ENCODE assay signal across 24 cellular contexts in genomic region chr16:14961405-14962186, GRCh38. TPM values are rescaled to one million over a fixed set of nuclear protein-coding genes. Genes with fewer than 3 reads are reported as not detected.
DNase-seq lines count a peak whose midpoint lies in the region; ATAC-seq, FAIRE-seq and TF ChIP-seq lines count a peak whose summit lies in the region.
"Had no signal": no experiment of that assay in that cellular context is flagged by ENCODE, and none has a peak within 500 bp of the region (broad histone marks: within the 10 kb centered on the region; RNA-seq: fewer than 3 reads in every experiment).

No MANE protein-coding gene starts in this region.

- TF ChIP-seq EP300 in A549 (IDR thresholded peaks at IDR 0.05) (no peak), K562 (IDR thresholded peaks at IDR 0.05; ENCODE audit: low read length) (no peak)

- FAIRE-seq in A549 (lab: Jason Lieb, UNC) (peak; percentile 51), K562 (lab: Jason Lieb, UNC) (no peak), GM12892 (lab: Jason Lieb, UNC) (no peak)
- FAIRE-seq: G401.6, H54 had no signal

- H3K9ac ChIP-seq in K562 (ENCODE audit: insufficient read depth in 1 of 2, low read depth in 2 of 2, low read length in 2 of 2): no peak overlapping the region
- H3K9ac ChIP-seq: BLaER1 had no signal

- 63% methylated on average over 11 of the region's 11 CpGs for WGBS in A549 (ENCODE audit: missing lambda C conversion rate)
- 18% methylated on average over 11 of the region's 11 CpGs for WGBS in K562 (ENCODE audit: insufficient coverage, low coverage, missing lambda C conversion rate)

- H2AFZ ChIP-seq in K562 (ENCODE audit: low read depth, low read length) (no peak overlapping the region), OCI-LY7 (ENCODE audit: low read length) (no peak overlapping the region)

- intact Hi-C loops in K562 (cut with micrococcal nuclease) (no loop called here), OCI-LY7 (cut with micrococcal nuclease; ENCODE audit: unreplicated experiment) (no loop called here)

- no peak for TF ChIP-seq CTCF in A549 (IDR thresholded peaks at IDR 0.05)
- no peak for TF ChIP-seq CTCF in HEK293 (tag by site-specific recombination; IDR thresholded peaks at IDR 0.05)
- no peak for TF ChIP-seq CTCF in K562 (IDR thresholded peaks at IDR 0.05 in 2 of 3, conservative IDR thresholded peaks at IDR 0.05 in 1 of 3; ENCODE audit: insufficient read depth in 2 of 3, low read depth in 1 of 3, low read length in 3 of 3)
- no peak for TF ChIP-seq CTCF in OCI-LY7 (conservative IDR thresholded peaks at IDR 0.05; ENCODE audit: low read length)

- H3K27me3 ChIP-seq in K562 (ENCODE audit: control insufficient read depth in 2 of 2, insufficient read depth in 2 of 2, low read length in 2 of 2): peaks cover 32 to 45% of the 10 kb centered on the region in 2 experiments
- H3K27me3 ChIP-seq: BLaER1 had no signal

- H3K4me3 ChIP-seq in A549 (no peak overlapping the region), HEK293 (ENCODE audit: low read depth, low read length) (no peak overlapping the region), K562 (no peak overlapping the region), OCI-LY7 (ENCODE audit: low read depth, low read length, poor library complexity, severe bottlenecking) (no peak overlapping the region)
- H3K4me3 ChIP-seq: BLaER1 had no signal

- H3K9me3 ChIP-seq in A549 (0 out of 3 replicates have a peak, but pooled peaks cover 5% of the 10 kb centered on the region), HEK293 (ENCODE audit: control insufficient read depth, insufficient read depth, low read depth, low read length) (no peaks in the 10 kb centered on the region), K562 (replicated peaks; ENCODE audit: control insufficient read depth, insufficient read depth, low read depth, low read length) (no peaks in the 10 kb centered on the region), OCI-LY7 (ENCODE audit: low read length) (no peaks in the 10 kb centered on the region)
- H3K9me3 ChIP-seq: BLaER1 had no signal

- in situ Hi-C loops in K562 (cut with MboI): no loop called here

- POLR2A ChIA-PET in A549 (lab: Yijun Ruan, JAX) (no interaction called here), HEK293 (lab: Yijun Ruan, JAX) (no interaction called here), K562 (lab: Yijun Ruan, JAX) (interaction anchor here (0.8 to 1.9 kb wide), 2 partner anchors 8 to 14 kb away, joined by 3 to 9 read pairs; partner anchors contain the start of gene PDXDC1), OCI-LY7 (lab: Charles Lee) (no interaction called here)

- H3K79me2 ChIP-seq in K562 (ENCODE audit: control insufficient read depth, insufficient read depth, low read length): no peaks in the 10 kb centered on the region
- H3K79me2 ChIP-seq in OCI-LY7 (ENCODE audit: insufficient read depth, low read depth, low read length): no peaks in the 10 kb centered on the region

- no peak overlapping the region for H3K4me2 ChIP-seq in A549
- no peak overlapping the region for H3K4me2 ChIP-seq in K562 (ENCODE audit: insufficient read depth, low read length)
- H3K4me2 ChIP-seq in OCI-LY7 (ENCODE audit: low read length): no peak overlapping the region
- H3K4me2 ChIP-seq: BLaER1 had no signal

- ATAC-seq in A549 (0 out of 6 replicates have a peak, but pooled peaks of 1 of the 2 experiments have one; percentile 12), K562 (no peak; the same call in 2 of the 3 replicates)
- ATAC-seq: PC-3 had no signal

- CTCF ChIA-PET in A549 (lab: Yijun Ruan, JAX) (interaction anchor here (0.5 kb wide), 1 partner anchor 615 kb away, joined by 5 read pairs; no protein-coding TSS in a partner anchor), HEK293 (lab: Yijun Ruan, JAX) (no interaction called here), K562 (lab: Yijun Ruan, JAX; ENCODE audit: low intra/inter-chr PET ratio) (no interaction called here), OCI-LY7 (lab: Charles Lee; ENCODE audit: unreplicated experiment) (no interaction called here)

- no peaks in the 10 kb centered on the region for H3K4me1 ChIP-seq in A549
- H3K4me1 ChIP-seq in HEK293 (ENCODE audit: control insufficient read depth, insufficient read depth, low read length): peaks cover 6% of the 10 kb centered on the region; the same call in 1 of the 2 replicates
- H3K4me1 ChIP-seq in K562 (replicated peaks in 1 of 2; ENCODE audit: control insufficient read depth in 2 of 2, insufficient read depth in 2 of 2, low read length in 2 of 2): peaks cover 5 to 6% of the 10 kb centered on the region in 2 experiments; a peak in 4 of 5 replicates
- H3K4me1 ChIP-seq in OCI-LY7 (ENCODE audit: insufficient read depth, low read length, poor library complexity, severe bottlenecking): no peaks in the 10 kb centered on the region
- H3K4me1 ChIP-seq: BLaER1 had no signal

- H4K20me1 ChIP-seq in K562 (replicated peaks; ENCODE audit: control insufficient read depth, insufficient read depth, low read length): 0 out of 2 replicates have a peak, but pooled peaks cover 3% of the 10 kb centered on the region
- no peaks in the 10 kb centered on the region for H4K20me1 ChIP-seq in OCI-LY7 (ENCODE audit: insufficient read depth, low read length)
- H4K20me1 ChIP-seq: BLaER1 had no signal

- H3K27ac ChIP-seq in A549 (no peak overlapping the region), HEK293 (ENCODE audit: extremely low read depth, low read depth, low read length) (no peak overlapping the region), K562 (ENCODE audit: extremely low read depth, low read depth, low read length) (no peak overlapping the region), OCI-LY7 (ENCODE audit: low read depth, low read length, poor library complexity, severe bottlenecking) (no peak overlapping the region)
- H3K27ac ChIP-seq: BLaER1 had no signal

- H3K9me1 ChIP-seq in K562 (ENCODE audit: control insufficient read depth, insufficient read depth, low read length): no peaks in the 10 kb centered on the region

- no TSS peak for BruUV-seq in K562 (replicated peaks; lab: Mats Ljungman, UMichigan)
- no TSS peak for BruUV-seq in OCI-LY7 (replicated peaks; lab: Mats Ljungman, UMichigan)

- no peaks in the 10 kb centered on the region for H3K9me2 ChIP-seq in OCI-LY7 (ENCODE audit: insufficient read depth, low read length)

- no peak for TF ChIP-seq RAD21 in A549 (conservative IDR thresholded peaks at IDR 0.05 in 1 of 2, IDR thresholded peaks at IDR 0.05 in 1 of 2)
- no peak for TF ChIP-seq RAD21 in K562 (CRISPR knock-in tag; conservative IDR thresholded peaks at IDR 0.05 in 1 of 2, IDR thresholded peaks at IDR 0.05 in 1 of 2)

- TF ChIP-seq POLR2A in A549 (IDR thresholded peaks at IDR 0.05; ENCODE audit: low read length) (no peak), K562 (conservative IDR thresholded peaks at IDR 0.05) (no peak), GM12892 (IDR thresholded peaks at IDR 0.05; ENCODE audit: low read depth, low read length) (no peak)

- H3K36me3 ChIP-seq in HEK293 (ENCODE audit: control insufficient read depth in 2 of 2, insufficient read depth in 1 of 2, low read length in 2 of 2): no peaks in the 10 kb centered on the region
- no peaks in the 10 kb centered on the region for H3K36me3 ChIP-seq in K562 (ENCODE audit: control insufficient read depth, insufficient read depth, low read length)
- H3K36me3 ChIP-seq in OCI-LY7 (ENCODE audit: insufficient read depth, low read length): no peaks in the 10 kb centered on the region
- H3K36me3 ChIP-seq: BLaER1 had no signal

- DNase-seq in A549 (ENCODE audit: low read depth in 1 of 2, low spot score in 1 of 2) (no peak), K562 (ENCODE audit: extremely low read depth in 1 of 4, low spot score in 3 of 4) (no peak), mucosa of gallbladder (ENCODE audit: low spot score) (peak; percentile 40), NCI-H2107 treated with DMSO at 0.1 percent for 48 hours (lab: John Stamatoyannopoulos, UW; ENCODE audit: unreplicated experiment) (no peak), OCI-LY7 (ENCODE audit: low spot score) (no peak), GM12892 (ENCODE audit: insufficient read length) (no peak), iPS-NIHi11 (ENCODE audit: low spot score) (no peak)
- DNase-seq: CD4-positive, CD25-positive, alpha-beta regulatory T cell; KBM-7; MV-4-11; NCI-H1105; NCI-H146; NCI-H2029 treated with DMSO at 0.1 percent for 48 hours; NCI-H2171 treated with DMSO at 0.1 percent for 48 hours; NCI-H345; NCI-H510A treated with DMSO at 0.1 percent for 48 hours; NCI-H774; PC-3; Right ventricle myocardium superior; T-helper 1 cell had no signal

RNA-seq across cellular contexts. Expression of gene PDXDC1, which starts 13.2 kb away (rescaled TPM):
- polyA plus RNA-seq in A549 (2011; rRNA removed) (73.9 and 97.2 TPM in 2 replicates), A549 (2017; fragmentation: RNase III; extraction: RNeasy Plus Mini Kit Qiagen cat#74134 plus additional on column Dnase treatment) (71.4 to 78.2 TPM (median 71.7 TPM) in 3 replicates), K562 (2011; rRNA removed) (95.4 and 99.6 TPM in 2 replicates), K562 (2014; fragmentation: Illumina TruSeq; extraction: Trizol) (39.2 and 44.3 TPM in 2 replicates), K562 (2014; fragmentation: Nextera tagmentation; extraction: Ambion mirVana) (1 to 10 TPM; 5.1 to 8.1 TPM), K562 (2014; rRNA removed) (48.8 and 52.8 TPM in 2 replicates)
- polyA plus RNA-seq in A549 (2012; cell fraction: cytosol; rRNA removed): 34.3 and 40.0 TPM in 2 replicates
- polyA plus RNA-seq in A549 (2012; cell fraction: nucleus; rRNA removed): 31.9 and 52.8 TPM in 2 replicates
- polyA minus RNA-seq in A549 (2011; rRNA and poly(A)+ RNA removed): 82.8 and 95.5 TPM in 2 replicates
- total RNA-seq in K562 (2011; cell fraction: chromatin; rRNA removed; ENCODE audit: low replicate concordance): 142 and 188 TPM in 2 replicates
- 55.9 and 62.6 TPM in 2 replicates for total RNA-seq in K562 (2011; cell fraction: nucleolus; rRNA removed)
- total RNA-seq in K562 (2011; cell fraction: nucleoplasm; rRNA removed): 96.4 and 120 TPM in 2 replicates
- total RNA-seq in K562 (2014; rRNA removed) (48.2 and 51.0 TPM in 2 replicates), K562 (2014; rRNA removed; fragmentation: Illumina TruSeq; extraction: Trizol) (45.8 and 52.5 TPM in 2 replicates), K562 (2015; rRNA removed; fragmentation: Illumina TruSeq; extraction: Trizol) (41.5 and 45.2 TPM in 2 replicates), K562 (2021) (49.1 and 51.4 TPM in 2 replicates), mucosa of gallbladder (189 TPM), OCI-LY7 (2022) (83.3 and 85.3 TPM in 2 replicates)
- polyA plus RNA-seq in K562 (2011; cell fraction: cytosol; rRNA removed): 34.4 and 79.5 TPM in 2 replicates
- polyA plus RNA-seq in K562 (2011; cell fraction: nucleus; rRNA removed): 95.6 and 143 TPM in 2 replicates
- polyA plus RNA-seq in K562 (2012): 41.1 and 51.5 TPM in 2 replicates
- 106 and 130 TPM in 2 replicates for polyA minus RNA-seq in K562 (2011; rRNA and poly(A)+ RNA removed)
- 29.9 and 36.3 TPM in 2 replicates for polyA minus RNA-seq in K562 (2011; cell fraction: cytosol; rRNA and poly(A)+ RNA removed)
- 32.9 and 73.8 TPM in 2 replicates for polyA minus RNA-seq in K562 (2011; cell fraction: nucleus; rRNA and poly(A)+ RNA removed)
- total RNA-seq in OCI-LY7 (2014; rRNA removed; shearing (Covaris generic)): 43.0 and 58.0 TPM in 2 replicates
- 49.0 TPM for polyA plus RNA-seq in GM12892 (2012; ENCODE audit: missing spikeins)

RNA-seq across cellular contexts. Expression of gene NPIPA1, which starts 24.4 kb away (rescaled TPM):
- polyA plus RNA-seq in A549 (2011; rRNA removed): 55.6 and 62.7 TPM in 2 replicates
- polyA plus RNA-seq in A549 (2012; cell fraction: cytosol; rRNA removed): 45.4 and 59.4 TPM in 2 replicates
- polyA plus RNA-seq in A549 (2012; cell fraction: nucleus; rRNA removed): 191 and 201 TPM in 2 replicates
- 55.4 to 61.2 TPM (median 59.9 TPM) in 3 replicates for polyA plus RNA-seq in A549 (2017; fragmentation: RNase III; extraction: RNeasy Plus Mini Kit Qiagen cat#74134 plus additional on column Dnase treatment)
- 11.1 and 16.3 TPM in 2 replicates for polyA minus RNA-seq in A549 (2011; rRNA and poly(A)+ RNA removed)
- 515 and 560 TPM in 2 replicates for total RNA-seq in K562 (2011; cell fraction: chromatin; rRNA removed; ENCODE audit: low replicate concordance)
- 263 and 272 TPM in 2 replicates for total RNA-seq in K562 (2011; cell fraction: nucleolus; rRNA removed)
- 230 and 262 TPM in 2 replicates for total RNA-seq in K562 (2011; cell fraction: nucleoplasm; rRNA removed)
- total RNA-seq in K562 (2014; rRNA removed): 18.8 and 22.6 TPM in 2 replicates
- 18.5 and 21.2 TPM in 2 replicates for total RNA-seq in K562 (2014; rRNA removed; fragmentation: Illumina TruSeq; extraction: Trizol)
- 22.3 and 27.2 TPM in 2 replicates for total RNA-seq in K562 (2015; rRNA removed; fragmentation: Illumina TruSeq; extraction: Trizol)
- 45.4 and 48.7 TPM in 2 replicates for total RNA-seq in K562 (2021)
- polyA plus RNA-seq in K562 (2011; rRNA removed): 35.9 and 49.4 TPM in 2 replicates
- 24.0 and 29.8 TPM in 2 replicates for polyA plus RNA-seq in K562 (2011; cell fraction: cytosol; rRNA removed)
- polyA plus RNA-seq in K562 (2011; cell fraction: nucleus; rRNA removed): 307 and 315 TPM in 2 replicates
- 51.9 and 71.6 TPM in 2 replicates for polyA plus RNA-seq in K562 (2012)
- polyA plus RNA-seq in K562 (2014; fragmentation: Illumina TruSeq; extraction: Trizol): 27.2 and 36.1 TPM in 2 replicates
- polyA plus RNA-seq in K562 (2014; fragmentation: Nextera tagmentation; extraction: Ambion mirVana): 1 to 10 TPM; 8.2 TPM
- polyA plus RNA-seq in K562 (2014; rRNA removed): 38.9 and 44.7 TPM in 2 replicates
- polyA minus RNA-seq in K562 (2011; rRNA and poly(A)+ RNA removed): 19.6 and 20.1 TPM in 2 replicates
- polyA minus RNA-seq in K562 (2011; cell fraction: cytosol; rRNA and poly(A)+ RNA removed): 13.3 and 14.5 TPM in 2 replicates
- 66.5 and 88.9 TPM in 2 replicates for polyA minus RNA-seq in K562 (2011; cell fraction: nucleus; rRNA and poly(A)+ RNA removed)
- total RNA-seq in mucosa of gallbladder: 114 TPM
- total RNA-seq in OCI-LY7 (2014; rRNA removed; shearing (Covaris generic)): 52.0 and 66.7 TPM in 2 replicates
- 124 and 138 TPM in 2 replicates for total RNA-seq in OCI-LY7 (2022)
- polyA plus RNA-seq in GM12892 (2012; ENCODE audit: missing spikeins): 45.8 TPM
